Comparison of ENCODE assay signal across 26 cellular contexts in the genomic region with DNA sequence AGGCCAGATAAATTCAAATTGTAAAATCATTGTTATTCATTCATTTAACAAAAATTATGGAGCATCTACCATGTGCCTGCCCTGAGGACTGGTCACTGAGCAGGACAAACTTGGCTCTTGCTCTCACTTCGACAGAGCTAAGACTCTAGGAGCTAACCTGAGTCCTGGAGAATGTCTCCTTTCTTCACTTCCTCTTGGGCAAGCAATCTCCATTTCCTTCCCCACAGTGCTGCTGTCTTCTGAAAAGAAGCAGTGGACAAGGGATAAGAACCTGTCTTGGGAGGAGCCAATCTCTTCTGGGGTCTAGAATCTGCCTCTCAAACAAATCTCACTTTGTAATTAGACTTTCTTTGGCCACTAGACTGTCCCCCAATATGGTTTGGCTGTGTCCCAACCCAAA.
"Had no signal": no experiment of that assay in that cellular context is flagged by ENCODE, and none has a peak within 500 bp of the region (broad histone marks: within the 10 kb centered on the region; RNA-seq: fewer than 3 reads in every experiment).

No MANE protein-coding gene starts in this region.

- H3K79me2 ChIP-seq: parathyroid adenoma had no signal

- H3K27ac ChIP-seq: parathyroid adenoma, right atrium auricular region, stomach, thyroid gland, upper lobe of left lung, vagina had no signal

- H3K36me3 ChIP-seq: right atrium auricular region, stomach, thyroid gland, upper lobe of left lung, vagina had no signal

- H3K4me1 ChIP-seq: parathyroid adenoma, vagina had no signal

- H2AFZ ChIP-seq: parathyroid adenoma had no signal

- H3K4me3 ChIP-seq: right atrium auricular region, stomach, thyroid gland, upper lobe of left lung, vagina had no signal

- H3K27me3 ChIP-seq: right atrium auricular region, stomach, thyroid gland, upper lobe of left lung, vagina had no signal

- H3K9me3 ChIP-seq: right atrium auricular region, stomach, thyroid gland, upper lobe of left lung, vagina had no signal

- ATAC-seq: activated CD8-positive, alpha-beta memory T cell treated with anti-CD3 and anti-CD28 coated beads, Interleukin-2, amount 10 ng/mL, durations not matched to agents 7 days and 5 days; activated CD8-positive, alpha-beta T cell treated with anti-CD3 and anti-CD28 coated beads, Interleukin-2, amount 10 ng/mL, durations not matched to agents 7 days and 5 days; activated T-cell treated with anti-CD3 and anti-CD28 coated beads, Interleukin-2, amount 50 U/mL, for 72 hours; left colon; naive thymus-derived CD4-positive, alpha-beta T cell had no signal

- DNase-seq: activated B cell treated with CpG ODN at 0.5 μM for 24 hours; activated CD4-positive, alpha-beta T cell treated with anti-CD3 and anti-CD28 coated beads, Interleukin-2, amount 50 U/mL, for 1 hour; activated CD8-positive, alpha-beta memory T cell treated with anti-CD3 and anti-CD28 coated beads, Interleukin-2, amount 10 ng/mL, durations not matched to agents 7 days and 5 days; activated CD8-positive, alpha-beta T cell treated with anti-CD3 and anti-CD28 coated beads, Interleukin-2, amount 10 ng/mL, durations not matched to agents 7 days and 5 days; activated naive CD4-positive, alpha-beta T cell; activated T-cell treated with anti-CD3 and anti-CD28 coated beads, Interleukin-2, amount 50 U/mL, for 72 hours; anterior cingulate cortex; endodermal cell; foreskin fibroblast; head of caudate nucleus; hippocampal formation; immature natural killer cell; kidney; left colon; midbrain; naive thymus-derived CD4-positive, alpha-beta T cell; stimulated activated CD4-positive, alpha-beta T cell treated with anti-CD3 and anti-CD28 coated beads, Interleukin-15, amount 100 ng/mL, for 24 hours; stimulated activated CD4-positive, alpha-beta T cell treated with anti-CD3 and anti-CD28 coated beads, Interleukin-2, amount 100 ng/mL, for 24 hours; stimulated activated naive B cell treated with anti-CD40 and anti-IgM and Interleukin-4, amounts not matched to agents 10 μg/mL and 1 μg/mL and 100 μg/mL, for 72 hours; stomach; T1000; thyroid gland; upper lobe of left lung had no signal
